11 cellular contexts compared by ENCODE assay signal in the genomic region with DNA sequence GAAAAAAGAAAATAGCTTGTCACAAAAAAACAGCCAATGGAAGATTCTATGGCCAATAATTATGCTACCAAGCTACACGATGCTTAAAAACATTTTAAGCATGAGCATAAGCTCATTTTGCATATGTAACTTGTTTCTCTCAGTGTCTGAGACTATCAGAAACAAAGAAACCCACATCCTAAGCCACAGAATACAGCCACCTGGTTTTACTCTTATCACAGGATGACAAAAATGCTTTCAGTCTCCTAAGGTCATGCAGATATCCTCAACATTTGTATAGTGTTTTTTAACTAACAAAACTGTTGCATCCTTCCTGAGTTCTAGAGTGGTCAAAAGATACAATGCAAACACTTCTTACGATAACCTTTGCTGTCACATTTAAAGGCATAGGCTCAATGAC.
DNase-seq lines count a peak whose midpoint lies in the region; ATAC-seq and TF ChIP-seq lines count a peak whose summit lies in the region.
"Had no signal": no experiment of that assay in that cellular context is flagged by ENCODE, and none has a peak within 500 bp of the region (broad histone marks: within the 10 kb centered on the region; RNA-seq: fewer than 3 reads in every experiment).

No MANE protein-coding gene starts in this region.

- H3K4me1 Mint-ChIP-seq in activated T-cell treated with anti-CD3 and anti-CD28 coated beads, Interleukin-2, amount 50 U/mL, for 4 hours (ENCODE audit: low read depth) = peaks cover 28% of the 10 kb centered on the region
- H3K4me1 Mint-ChIP-seq in stimulated activated effector memory CD8-positive, alpha-beta T cell treated with anti-CD3 and anti-CD28 coated beads, Interleukin-12 subunit alpha, Interleukin-12 subunit beta, amount 100 ng/mL, for 72 hours = peaks cover 16% of the 10 kb centered on the region
- H3K4me1 Mint-ChIP-seq: memory B cell had no signal

- no peak for DNase-seq in activated T-cell treated with anti-CD3 and anti-CD28 coated beads, Interleukin-2, amount 50 U/mL, for 4 hours
- DNase-seq in activated T-cell treated with anti-CD3 and anti-CD28 coated beads, Interleukin-2, amount 50 U/mL, for 48 hours = no peak
- DNase-seq in stimulated activated effector memory CD8-positive, alpha-beta T cell treated with anti-CD3 and anti-CD28 coated beads, Interleukin-12 subunit alpha, Interleukin-12 subunit beta, amount 100 ng/mL, for 72 hours (ENCODE audit: low spot score in 2 of 2) = no peak
- DNase-seq in osteoblast (ENCODE audit: insufficient read length, low spot score, missing footprints) (no peak), esophagus squamous epithelium (lab: John Stamatoyannopoulos, UW) (no peak), C1 segment of cervical spinal cord (lab: John Stamatoyannopoulos, UW) (no peak)
- DNase-seq: NK-92 treated with Interleukin-12 subunit alpha and Interleukin-12 subunit beta, amount 100 ng/mL, for 24 hours had no signal

- H3K4me3 Mint-ChIP-seq in activated T-cell treated with anti-CD3 and anti-CD28 coated beads, Interleukin-2, amount 50 U/mL, for 4 hours = no peak overlapping the region
- H3K4me3 Mint-ChIP-seq in stimulated activated effector memory CD8-positive, alpha-beta T cell treated with anti-CD3 and anti-CD28 coated beads, Interleukin-12 subunit alpha, Interleukin-12 subunit beta, amount 100 ng/mL, for 72 hours = no peak overlapping the region
- H3K4me3 Mint-ChIP-seq: GM23338, memory B cell had no signal

- H3K79me2 ChIP-seq in osteoblast (ENCODE audit: insufficient read depth, low read length) = no peaks in the 10 kb centered on the region

- H4K20me1 ChIP-seq in osteoblast (ENCODE audit: insufficient read depth, low read length) = no peaks in the 10 kb centered on the region

- peaks cover 6% of the 10 kb centered on the region for H3K36me3 Mint-ChIP-seq in activated T-cell treated with anti-CD3 and anti-CD28 coated beads, Interleukin-2, amount 50 U/mL, for 4 hours (ENCODE audit: insufficient read depth)
- H3K36me3 Mint-ChIP-seq in stimulated activated effector memory CD8-positive, alpha-beta T cell treated with anti-CD3 and anti-CD28 coated beads, Interleukin-12 subunit alpha, Interleukin-12 subunit beta, amount 100 ng/mL, for 72 hours = no peaks in the 10 kb centered on the region

- no peak overlapping the region for H3K27ac Mint-ChIP-seq in stimulated activated effector memory CD8-positive, alpha-beta T cell treated with anti-CD3 and anti-CD28 coated beads, Interleukin-12 subunit alpha, Interleukin-12 subunit beta, amount 100 ng/mL, for 72 hours
- H3K27ac Mint-ChIP-seq: GM23338, memory B cell had no signal

- H3K9me3 ChIP-seq in osteoblast (ENCODE audit: low read depth, low read length) (no peaks in the 10 kb centered on the region), esophagus squamous epithelium (no peaks in the 10 kb centered on the region)

- no peaks in the 10 kb centered on the region for H3K36me3 ChIP-seq in osteoblast (ENCODE audit: insufficient read depth, low read length)
- H3K36me3 ChIP-seq in esophagus squamous epithelium = no peaks in the 10 kb centered on the region

- no peaks in the 10 kb centered on the region for H3K27me3 ChIP-seq in osteoblast (ENCODE audit: insufficient read depth, low read length)
- no peaks in the 10 kb centered on the region for H3K27me3 ChIP-seq in esophagus squamous epithelium

- H3K9me3 Mint-ChIP-seq in activated T-cell treated with anti-CD3 and anti-CD28 coated beads, Interleukin-2, amount 50 U/mL, for 4 hours = no peaks in the 10 kb centered on the region
- no peaks in the 10 kb centered on the region for H3K9me3 Mint-ChIP-seq in stimulated activated effector memory CD8-positive, alpha-beta T cell treated with anti-CD3 and anti-CD28 coated beads, Interleukin-12 subunit alpha, Interleukin-12 subunit beta, amount 100 ng/mL, for 72 hours
- H3K9me3 Mint-ChIP-seq: GM23338, memory B cell had no signal

- TF ChIP-seq POLR2A in esophagus squamous epithelium (IDR thresholded peaks at IDR 0.05) = no peak

- WGBS in esophagus squamous epithelium, 2 donors = 58 to 61% methylated on average over 2 of the region's 2 CpGs

- H3K4me3 ChIP-seq in osteoblast (ENCODE audit: insufficient read depth, low read length) (no peak overlapping the region), esophagus squamous epithelium (no peak overlapping the region)
- H3K4me3 ChIP-seq: GM23338 had no signal

- H3K27me3 Mint-ChIP-seq in activated T-cell treated with anti-CD3 and anti-CD28 coated beads, Interleukin-2, amount 50 U/mL, for 4 hours (ENCODE audit: low read depth) = no peaks in the 10 kb centered on the region
- H3K27me3 Mint-ChIP-seq: memory B cell had no signal

- peak; percentile 80 to 95 for ATAC-seq in activated T-cell treated with anti-CD3 and anti-CD28 coated beads, Interleukin-2, amount 50 U/mL, for 4 hours
- peak; percentile 99 for ATAC-seq in HG02610 (IDR thresholded peaks at IDR 0.05; ENCODE audit: unreplicated experiment)
- peak; percentile 92 for ATAC-seq in HG03575 (IDR thresholded peaks at IDR 0.05; ENCODE audit: extremely low read depth, insufficient number of reproducible peaks, low FRiP score, unreplicated experiment)
- ATAC-seq in stimulated activated effector memory CD8-positive, alpha-beta T cell treated with anti-CD3 and anti-CD28 coated beads, Interleukin-12 subunit alpha, Interleukin-12 subunit beta, amount 100 ng/mL, for 72 hours = peak; percentile 100
- ATAC-seq: GM23338 had no signal

- H3K4me1 ChIP-seq in osteoblast (ENCODE audit: insufficient read depth, low read length) (no peaks in the 10 kb centered on the region), esophagus squamous epithelium (no peaks in the 10 kb centered on the region)

- TF ChIP-seq CTCF in osteoblast (IDR thresholded peaks at IDR 0.05; ENCODE audit: extremely low read depth, low read depth, low read length) (no peak), esophagus squamous epithelium (IDR thresholded peaks at IDR 0.05) (no peak)

- H3K27ac ChIP-seq in osteoblast (ENCODE audit: low read depth, low read length) = no peak overlapping the region
- no peak overlapping the region for H3K27ac ChIP-seq in esophagus squamous epithelium

- intact Hi-C loops in esophagus squamous epithelium (cut with DNase I) = no loop called here

- H2AFZ ChIP-seq in osteoblast (ENCODE audit: low read length) = no peak overlapping the region
- H2AFZ ChIP-seq: GM23338 had no signal

- H3K4me2 ChIP-seq in osteoblast (ENCODE audit: insufficient read depth, low read length) = no peak overlapping the region
- H3K4me2 ChIP-seq: GM23338 had no signal
